ENCODE assay signal across 8 cellular contexts in the genomic region with DNA sequence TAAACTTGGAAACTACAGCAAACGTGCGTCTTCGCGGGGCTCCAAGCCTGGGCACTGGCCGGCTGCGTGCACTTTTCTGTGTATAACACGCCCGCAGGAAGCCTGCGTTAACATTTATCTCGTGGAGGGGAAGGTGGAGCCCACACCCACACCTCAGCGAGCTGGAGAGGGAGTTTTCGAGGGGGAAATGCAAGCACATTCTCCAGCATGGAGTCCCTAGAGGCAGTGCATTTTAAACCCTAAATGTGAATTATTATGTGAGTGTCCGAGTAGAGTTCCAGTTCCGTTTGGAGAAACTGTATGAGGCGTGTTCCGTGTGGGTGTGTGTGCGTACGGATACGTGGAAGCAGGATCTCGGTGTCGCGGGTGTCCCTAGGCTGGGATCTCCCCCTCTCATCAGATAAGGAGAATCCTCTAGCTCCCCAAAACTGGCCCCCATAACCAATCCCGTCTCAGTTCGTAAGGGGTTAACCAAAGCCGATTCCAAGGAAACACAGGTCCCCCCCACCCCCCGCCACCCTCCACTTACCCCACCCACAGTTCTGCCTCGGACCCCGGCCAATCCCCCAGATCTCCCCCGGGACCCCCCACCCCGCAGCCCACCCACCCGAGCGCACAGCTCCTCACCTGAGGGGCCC. TPM values are rescaled to one million over a fixed set of nuclear protein-coding genes. Genes with fewer than 3 reads are reported as not detected.
DNase-seq lines count a peak whose midpoint lies in the region; TF ChIP-seq lines count a peak whose summit lies in the region.

No MANE protein-coding gene starts in this region.

- H3K27ac ChIP-seq in iPS-18a (ENCODE audit: low read length) = no peak overlapping the region

- H3K27me3 ChIP-seq in iPS-18a (ENCODE audit: control insufficient read depth, insufficient read depth, low read length) = peaks cover 42% of the 10 kb centered on the region

- H3K4me3 ChIP-seq in astrocyte of the cerebellum (ENCODE audit: low read depth, low read length) (peak overlapping the region; percentile 73), iPS-18a (ENCODE audit: low read length) (peak overlapping the region; percentile 79)

- H3K9ac ChIP-seq in iPS-18a (ENCODE audit: low read length) = peak overlapping the region; percentile 49

- H3K4me1 ChIP-seq in iPS-18a (ENCODE audit: control insufficient read depth, low read depth, low read length) = peaks cover 34% of the 10 kb centered on the region

- H3K9me3 ChIP-seq in iPS-18a (ENCODE audit: control insufficient read depth, low read depth, low read length) = no peaks in the 10 kb centered on the region

- in situ Hi-C loops in astrocyte of the cerebellum (cut with HindIII; ENCODE audit: low sequenced_read_pairs) = loop anchor here (25.0 kb wide), 1 partner anchor 201 kb away; no protein-coding TSS in a partner anchor

- no peaks in the 10 kb centered on the region for H3K36me3 ChIP-seq in iPS-18a (ENCODE audit: control insufficient read depth, low read depth, low read length)

- DNase-seq in A172 (ENCODE audit: low spot score) = peak; percentile 24
- DNase-seq in H4 (ENCODE audit: low spot score) = peak; percentile 20
- peak; percentile 57 for DNase-seq in SK-N-DZ (ENCODE audit: low spot score)
- DNase-seq in astrocyte of the cerebellum (ENCODE audit: low read depth) = no peak
- peak; percentile 32 to 39 (median 38) for DNase-seq in stimulated activated CD4-positive, alpha-beta T cell treated with anti-CD3 and anti-CD28 coated beads, Interleukin-12 subunit alpha, Interleukin-12 subunit beta, amount 100 ng/mL, for 48 hours (ENCODE audit: low read depth in 2 of 3, low spot score in 1 of 3)
- no peak for DNase-seq in NCI-H2107 (lab: John Stamatoyannopoulos, UW)
- DNase-seq in NCI-H446 treated with DMSO at 0.1 percent for 48 hours (lab: John Stamatoyannopoulos, UW) = no peak

- no peak for TF ChIP-seq CTCF in astrocyte of the cerebellum (IDR thresholded peaks at IDR 0.05; ENCODE audit: low read depth, low read length, missing control alignments)

RNA-seq across cellular contexts. Expression of gene CDK6, which starts 0.4 kb away (rescaled TPM):
- 136 and 140 TPM in 2 replicates for total RNA-seq in A172 (2014; rRNA removed; shearing (Covaris generic))
- 49.2 and 59.7 TPM in 2 replicates for total RNA-seq in H4 (2014; rRNA removed; shearing (Covaris generic))
- polyA plus RNA-seq in SK-N-DZ (2014; cell fraction: cytosol; rRNA removed) = 106 and 115 TPM in 2 replicates
- 61.6 and 71.8 TPM in 2 replicates for polyA plus RNA-seq in SK-N-DZ (2014; cell fraction: nucleus; rRNA removed)

Comparison
In these comparisons a context has a peak if more than half of its experiments do, and no peak if none do; other contexts are left out.
1. DNase-seq: peak in A172 (single experiment), H4 (single experiment), SK-N-DZ (single experiment) and stimulated activated CD4-positive, alpha-beta T cell treated with anti-CD3 and anti-CD28 coated beads, Interleukin-12 subunit alpha, Interleukin-12 subunit beta, amount 100 ng/mL, for 48 hours (3 of 3); none in astrocyte of the cerebellum (single experiment), NCI-H2107 (single experiment) and NCI-H446 treated with DMSO at 0.1 percent for 48 hours (single experiment).